8 cellular contexts compared by ENCODE assay signal in the genomic region with DNA sequence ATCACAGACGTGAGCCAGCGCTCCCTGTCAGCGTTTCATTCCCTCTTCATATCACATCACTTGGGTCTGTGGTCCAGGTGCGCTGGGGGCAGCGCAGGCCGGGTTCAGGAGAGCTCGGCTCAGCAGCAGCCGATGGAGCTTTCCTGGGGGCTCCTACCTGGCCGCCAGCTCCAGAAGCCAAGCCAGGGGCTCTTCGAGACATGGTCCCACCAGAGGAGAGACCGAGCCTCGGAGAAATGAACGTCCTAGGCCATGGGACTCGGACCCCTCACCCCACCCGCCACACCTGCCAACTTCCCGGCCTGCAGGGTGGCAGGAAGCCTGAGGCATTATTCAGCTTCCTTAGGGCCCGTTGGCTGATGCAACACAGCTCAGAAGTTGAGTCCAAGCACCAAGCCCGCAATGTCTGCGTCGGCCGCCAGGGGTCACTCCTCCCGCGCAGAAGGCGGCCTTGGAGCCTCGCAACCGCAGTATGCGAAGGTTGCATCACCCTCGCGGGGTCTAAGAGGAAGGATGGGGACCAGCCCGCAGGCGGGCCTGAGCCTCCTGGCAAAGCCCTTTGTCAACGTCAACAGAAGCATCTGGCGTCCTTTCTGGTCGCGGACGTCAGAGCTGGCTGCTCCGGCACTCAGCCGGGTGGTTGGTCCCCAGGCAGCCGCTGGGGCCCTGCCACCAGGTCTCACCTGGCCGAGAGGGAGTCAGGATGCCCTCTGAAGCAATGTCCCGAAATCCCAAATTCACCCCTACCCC. TPM values are rescaled to one million over a fixed set of nuclear protein-coding genes. Genes with fewer than 3 reads are reported as not detected.
DNase-seq lines count a peak whose midpoint lies in the region; ATAC-seq and TF ChIP-seq lines count a peak whose summit lies in the region.

No MANE protein-coding gene starts in this region.

- peaks cover 3% of the 10 kb centered on the region for H3K4me1 ChIP-seq in parathyroid adenoma
- peaks cover 15 to 32% (median 25%) of the 10 kb centered on the region in 4 donors for H3K4me1 ChIP-seq in upper lobe of left lung

- no peak overlapping the region for H3K4me2 ChIP-seq in parathyroid adenoma (ENCODE audit: low read length)

- no peak for TF ChIP-seq EP300 in upper lobe of left lung (IDR thresholded peaks at IDR 0.05)

- H3K4me3 ChIP-seq in parathyroid adenoma (ENCODE audit: low read depth, low read length) (no peak overlapping the region), upper lobe of left lung (no peak overlapping the region)

- peaks cover 0 to 5% of the 10 kb centered on the region in 2 donors for H3K36me3 Mint-ChIP-seq in activated naive CD4-positive, alpha-beta T cell treated with anti-CD3 and anti-CD28 coated beads, Interleukin-2, amount 50 U/mL, for 72 hours

- H3K9me3 ChIP-seq in parathyroid adenoma (ENCODE audit: control insufficient read depth, low read length), result no peaks in the 10 kb centered on the region
- no peaks in the 10 kb centered on the region for H3K9me3 ChIP-seq in upper lobe of left lung

- peak overlapping the region; percentile 99 to 100 for H3K27ac Mint-ChIP-seq in activated naive CD4-positive, alpha-beta T cell treated with anti-CD3 and anti-CD28 coated beads, Interleukin-2, amount 50 U/mL, for 72 hours

- WGBS in upper lobe of left lung, 2 donors, result 24 to 59% methylated on average over 18 to 40 of the region's 41 CpGs

- intact Hi-C loops in head of caudate nucleus (cut with DNase I), result loop anchor here (2.0 kb wide), 1 partner anchor 92 kb away; no protein-coding TSS in a partner anchor

- no peaks in the 10 kb centered on the region for H3K36me3 ChIP-seq in parathyroid adenoma (ENCODE audit: control insufficient read depth, insufficient read depth, low read length)
- no peaks in the 10 kb centered on the region for H3K36me3 ChIP-seq in upper lobe of left lung

- DNase-seq in GM10248 (ENCODE audit: extremely low spot score) (peak; percentile 84), NCI-H1048 (lab: John Stamatoyannopoulos, UW) (peak; percentile 48), SKM-1 (lab: John Stamatoyannopoulos, UW; ENCODE audit: unreplicated experiment) (peak; percentile 88), head of caudate nucleus (peak; percentile 74 to 96 (median 90)), upper lobe of left lung (peak; percentile 96 to 99)
- peak; percentile 96 to 98 for DNase-seq in activated naive CD4-positive, alpha-beta T cell treated with anti-CD3 and anti-CD28 coated beads, Interleukin-2, amount 50 U/mL, for 72 hours (ENCODE audit: low spot score in 2 of 2)

- no peak overlapping the region for H3K9ac ChIP-seq in parathyroid adenoma

- H3K79me2 ChIP-seq in parathyroid adenoma, result no peaks in the 10 kb centered on the region

- no peak overlapping the region for H3K27ac ChIP-seq in parathyroid adenoma
- peak overlapping the region in 3 of 4 donors; percentile 48 to 56 (median 52) for H3K27ac ChIP-seq in upper lobe of left lung

- POLR2A ChIA-PET in GM10248 (lab: Yijun Ruan, JAX), result interaction anchor here (0.5 to 1.6 kb wide), 5 partner anchors 31 to 96 kb away, joined by 3 to 15 read pairs (median 5); a partner anchor contains a TSS

- ATAC-seq in HG02571 (IDR thresholded peaks at IDR 0.05; ENCODE audit: unreplicated experiment) (peak; percentile 38), upper lobe of left lung (ENCODE audit: low FRiP score in 2 of 2) (peak; percentile 95 to 96)
- peak; percentile 76 to 79 for ATAC-seq in activated naive CD4-positive, alpha-beta T cell treated with anti-CD3 and anti-CD28 coated beads, Interleukin-2, amount 50 U/mL, for 72 hours

- CTCF ChIA-PET in GM10248 (lab: Yijun Ruan, JAX), result interaction anchor here (0.6 to 8.2 kb wide), 52 partner anchors 8 to 659 kb away, joined by 3 to 236 read pairs (median 8); a partner anchor contains a TSS

- H3K27me3 ChIP-seq in parathyroid adenoma (ENCODE audit: control insufficient read depth, insufficient read depth, low read length), result no peaks in the 10 kb centered on the region
- no peaks in the 10 kb centered on the region for H3K27me3 ChIP-seq in upper lobe of left lung

- no peaks in the 10 kb centered on the region for H3K9me3 Mint-ChIP-seq in activated naive CD4-positive, alpha-beta T cell treated with anti-CD3 and anti-CD28 coated beads, Interleukin-2, amount 50 U/mL, for 72 hours

- H2AFZ ChIP-seq in parathyroid adenoma, result no peak overlapping the region

- TF ChIP-seq POLR2A in upper lobe of left lung (IDR thresholded peaks at IDR 0.05), result no peak

- TF ChIP-seq CTCF in GM10248 (IDR thresholded peaks at IDR 0.05; ENCODE audit: control extremely low read depth, extremely low read depth, low read depth, missing control alignments) (peak; percentile 98), parathyroid adenoma (IDR thresholded peaks at IDR 0.05) (peak; percentile 92), upper lobe of left lung (IDR thresholded peaks at IDR 0.05) (peak; percentile 95 to 100 (median 99))

RNA-seq across cellular contexts. Expression of a gene that starts 13.2 kb away (rescaled TPM):
- total RNA-seq in activated naive CD4-positive, alpha-beta T cell treated with anti-CD3 and anti-CD28 coated beads, Interleukin-2, amount 50 U/mL, for 72 hours, result 100 to 1,000 TPM in 1 of 2 donors, 10 to 100 TPM in 1; 75.4 to 114 TPM
- 100 to 1,000 TPM in 2 of 6 donors, 10 to 100 TPM in 4; 30.7 to 248 (median 37.5) TPM for total RNA-seq in upper lobe of left lung

Comparison
In these comparisons a context has a peak if more than half of its experiments do, and no peak if none do; other contexts are left out.
1. ATAC-seq: peak in every context shown above with its lines; median percentile 96 in upper lobe of left lung; 78 in activated naive CD4-positive, alpha-beta T cell treated with anti-CD3 and anti-CD28 coated beads, Interleukin-2, amount 50 U/mL, for 72 hours; 38 in HG02571.